ENCODE assay signal across 1 cellular context in genomic region chr5:15584528-15584927, GRCh38.
TF ChIP-seq lines count a peak whose summit lies in the region.

No MANE protein-coding gene starts in this region.

TF ChIP-seq in HEK293, 187 proteins besides CTCF, POLR2A, EP300 and RAD21 (continued from another document):
- TF ChIP-seq ZBTB49 (tag by site-specific recombination; IDR thresholded peaks at IDR 0.05; ENCODE audit: low read depth) (no peak), KLF17 (tag by site-specific recombination; IDR thresholded peaks at IDR 0.05) (no peak)
